31 cellular contexts compared by ENCODE assay signal in the genomic region with DNA sequence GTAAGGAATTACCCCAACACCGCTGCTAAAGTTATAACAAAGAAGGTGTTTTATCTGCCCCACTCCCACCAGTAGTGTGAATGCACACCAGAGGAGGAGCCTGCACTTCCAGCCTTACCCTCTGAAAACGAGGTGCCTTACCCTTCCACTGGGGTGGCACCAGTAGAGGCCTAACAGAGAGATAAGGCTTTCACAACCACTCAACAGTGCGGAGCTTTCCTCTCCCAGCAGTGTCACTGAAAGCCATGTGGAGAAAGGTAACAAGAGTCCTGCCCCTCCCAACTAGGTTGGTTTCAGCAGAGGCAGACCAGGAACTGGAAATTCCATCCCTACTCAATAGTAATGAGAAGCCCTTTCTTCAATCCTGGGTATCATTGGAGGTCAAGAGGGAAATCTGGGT.
"Had no signal": no experiment of that assay in that cellular context is flagged by ENCODE, and none has a peak within 500 bp of the region (broad histone marks: within the 10 kb centered on the region; RNA-seq: fewer than 3 reads in every experiment).

No MANE protein-coding gene starts in this region.

- DNase-seq: natural killer cell; occipital lobe; ovary; posterior cingulate gyrus; psoas muscle; right lobe of liver; sigmoid colon; small intestine; spleen; stimulated activated CD4-positive, alpha-beta T cell treated with anti-CD3 and anti-CD28 coated beads, Interleukin-12 subunit alpha, Interleukin-12 subunit beta, amount 100 ng/mL, for 4 hours; stimulated activated CD4-positive, alpha-beta T cell treated with anti-CD3 and anti-CD28 coated beads, Interleukin-1b, Interleukin-23, amount 100 ng/mL, for 48 hours; stimulated activated CD4-positive, alpha-beta T cell treated with anti-CD3 and anti-CD28 coated beads, Interleukin-4, amount 100 ng/mL, for 1 hour; stimulated activated CD4-positive, alpha-beta T cell treated with anti-CD3 and anti-CD28 coated beads, Interleukin-4, amount 100 ng/mL, for 4 hours; stimulated activated CD8-positive, alpha-beta memory T cell treated with anti-CD3 and anti-CD28 coated beads, Interleukin-4, amount 100 ng/mL, for 48 hours; stimulated activated naive CD4-positive, alpha-beta T cell; stimulated activated naive CD8-positive, alpha-beta T cell treated with anti-CD3 and anti-CD28 coated beads, Interleukin-15, amount 100 ng/mL, for 72 hours; stimulated activated naive CD8-positive, alpha-beta T cell treated with anti-CD3 and anti-CD28 coated beads, Interleukin-15, Interleukin-2, amounts not matched to agents 100 U/mL and 50 U/mL, for 24 hours; substantia nigra; testis; tibial artery; transverse colon; upper lobe of right lung; uterus had no signal

- H3K27ac ChIP-seq: neural progenitor cell, ovary, parathyroid adenoma, psoas muscle, right lobe of liver, sigmoid colon, spleen, suprapubic skin, testis, tibial artery, transverse colon, upper lobe of right lung, uterus had no signal

- H3K36me3 Mint-ChIP-seq: natural killer cell; neural progenitor cell; stimulated activated memory B cell treated with anti-CD40 and anti-IgM and Interleukin-4, amounts not matched to agents 10 μg/mL and 1 μg/mL and 100 μg/mL, for 72 hours; type B pancreatic cell had no signal

- H3K36me3 ChIP-seq: neural progenitor cell, ovary, right lobe of liver, sigmoid colon, spleen, suprapubic skin, tibial artery, transverse colon, upper lobe of right lung, uterus had no signal

- H3K79me2 ChIP-seq: parathyroid adenoma had no signal

- H3K27me3 ChIP-seq: neural progenitor cell, ovary, right lobe of liver, sigmoid colon, spleen, suprapubic skin, testis, tibial artery, transverse colon, upper lobe of right lung, uterus had no signal

- ATAC-seq: natural killer cell; psoas muscle; right cardiac atrium; right lobe of liver; stimulated activated memory B cell treated with anti-CD40 and anti-IgM and Interleukin-4, amounts not matched to agents 10 μg/mL and 1 μg/mL and 100 μg/mL, for 72 hours; stimulated activated naive CD8-positive, alpha-beta T cell treated with anti-CD3 and anti-CD28 coated beads, Interleukin-15, amount 100 ng/mL, for 72 hours; stimulated activated naive CD8-positive, alpha-beta T cell treated with anti-CD3 and anti-CD28 coated beads, Interleukin-15, Interleukin-2, amounts not matched to agents 100 U/mL and 50 U/mL, for 24 hours; upper lobe of right lung had no signal

- H3K4me2 ChIP-seq: neural progenitor cell had no signal

- H3K4me3 Mint-ChIP-seq: natural killer cell; nephron; neural progenitor cell; stimulated activated memory B cell treated with anti-CD40 and anti-IgM and Interleukin-4, amounts not matched to agents 10 μg/mL and 1 μg/mL and 100 μg/mL, for 72 hours; stimulated activated naive CD8-positive, alpha-beta T cell treated with anti-CD3 and anti-CD28 coated beads, Interleukin-15, amount 100 ng/mL, for 72 hours; type B pancreatic cell had no signal

- H3K9ac ChIP-seq: neural progenitor cell, parathyroid adenoma had no signal

- H3K9me3 Mint-ChIP-seq: nephron; neural progenitor cell; stimulated activated naive CD8-positive, alpha-beta T cell treated with anti-CD3 and anti-CD28 coated beads, Interleukin-15, amount 100 ng/mL, for 72 hours; type B pancreatic cell had no signal

- H3K9me3 ChIP-seq: ovary, psoas muscle, right lobe of liver, sigmoid colon, spleen, suprapubic skin, testis, tibial artery, transverse colon, upper lobe of right lung, uterus had no signal

- H3K27me3 Mint-ChIP-seq: progenitor cell of endocrine pancreas; stimulated activated memory B cell treated with anti-CD40 and anti-IgM and Interleukin-4, amounts not matched to agents 10 μg/mL and 1 μg/mL and 100 μg/mL, for 72 hours; stimulated activated naive CD8-positive, alpha-beta T cell treated with anti-CD3 and anti-CD28 coated beads, Interleukin-15, amount 100 ng/mL, for 72 hours; type B pancreatic cell had no signal

- H3K27ac Mint-ChIP-seq: natural killer cell; nephron; neural progenitor cell; progenitor cell of endocrine pancreas; stimulated activated memory B cell treated with anti-CD40 and anti-IgM and Interleukin-4, amounts not matched to agents 10 μg/mL and 1 μg/mL and 100 μg/mL, for 72 hours; stimulated activated naive CD8-positive, alpha-beta T cell treated with anti-CD3 and anti-CD28 coated beads, Interleukin-15, amount 100 ng/mL, for 72 hours; type B pancreatic cell had no signal

- H3K4me1 Mint-ChIP-seq: natural killer cell; nephron; neural progenitor cell; stimulated activated memory B cell treated with anti-CD40 and anti-IgM and Interleukin-4, amounts not matched to agents 10 μg/mL and 1 μg/mL and 100 μg/mL, for 72 hours; stimulated activated naive CD8-positive, alpha-beta T cell treated with anti-CD3 and anti-CD28 coated beads, Interleukin-15, amount 100 ng/mL, for 72 hours had no signal

- H2AFZ ChIP-seq: neural progenitor cell, parathyroid adenoma had no signal

- H3K4me1 ChIP-seq: neural progenitor cell, parathyroid adenoma, psoas muscle, right lobe of liver, sigmoid colon, spleen, suprapubic skin, tibial artery, transverse colon, upper lobe of right lung, uterus had no signal

- H3K4me3 ChIP-seq: neural progenitor cell, ovary, psoas muscle, right lobe of liver, sigmoid colon, spleen, suprapubic skin, testis, tibial artery, transverse colon, upper lobe of right lung, uterus had no signal
